ENCODE assay signal across 8 cellular contexts in the genomic region with DNA sequence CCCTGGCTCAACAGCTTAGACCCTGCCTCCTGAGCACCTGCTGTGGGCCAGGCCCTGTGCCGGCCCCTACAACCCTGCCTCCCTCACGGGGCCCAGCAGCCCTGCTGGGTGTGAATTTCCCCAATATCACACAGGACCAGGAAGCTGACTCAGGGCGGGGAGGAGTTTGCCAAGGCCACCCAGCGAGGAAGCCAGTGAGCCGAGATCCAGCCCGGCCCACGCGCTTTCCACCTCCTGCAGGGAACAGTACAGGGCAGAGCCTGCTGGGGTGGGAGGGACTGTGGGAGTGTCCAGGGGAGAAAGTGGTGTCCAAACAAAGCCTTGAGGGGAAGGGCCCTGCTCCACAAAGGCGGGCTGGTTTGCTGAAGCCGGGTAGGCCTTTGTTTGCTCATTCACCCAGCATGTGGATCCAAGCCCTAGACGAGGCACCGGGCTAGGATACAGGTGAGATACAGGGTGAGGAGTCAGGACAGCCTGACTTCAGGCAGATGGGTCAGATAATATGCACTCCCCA. TPM values are rescaled to one million over a fixed set of nuclear protein-coding genes. Genes with fewer than 3 reads are reported as not detected.
DNase-seq lines count a peak whose midpoint lies in the region; TF ChIP-seq lines count a peak whose summit lies in the region.

No MANE protein-coding gene starts in this region.

- WGBS in lower leg skin, 2 donors: 6 to 10% methylated on average over 7 to 12 of the region's 12 CpGs
- 23 to 47% methylated on average over 3 to 12 of the region's 12 CpGs for WGBS in testis, 2 donors

- H3K36me3 ChIP-seq in testis (ENCODE audit: low read depth, missing control alignments): no peaks in the 10 kb centered on the region

- no peaks in the 10 kb centered on the region for H3K27me3 ChIP-seq in testis

- H3K9me3 ChIP-seq in testis: no peaks in the 10 kb centered on the region

- intact Hi-C loops in lower leg skin (cut with DNase I; ENCODE audit: low total_unique reads) (no loop called here), testis (cut with DNase I; ENCODE audit: low total_unique reads) (no loop called here)

- TF ChIP-seq POLR2A in lower leg skin (IDR thresholded peaks at IDR 0.05) (no peak), testis (IDR thresholded peaks at IDR 0.05) (no peak)

- DNase-seq in GM04503 (ENCODE audit: low read depth) (peak; percentile 73), NCI-H774 (lab: John Stamatoyannopoulos, UW) (peak; percentile 32), dermis blood vessel endothelial cell (peak; percentile 98), lower leg skin (ENCODE audit: low spot score in 2 of 2) (peak; percentile 91 to 97), testis (peak; percentile 97), NCI-H2171 treated with DMSO at 0.1 percent for 48 hours (lab: John Stamatoyannopoulos, UW) (no peak), NCI-H1694 treated with DMSO at 0.1 percent for 48 hours (lab: John Stamatoyannopoulos, UW) (no peak)
- DNase-seq in activated naive CD4-positive, alpha-beta T cell treated with anti-CD3 and anti-CD28 coated beads, Interleukin-2, amount 50 U/mL, for 16 hours: no peak

- peak overlapping the region; percentile 46 to 70 for H3K27ac ChIP-seq in testis

- H3K4me3 ChIP-seq in lower leg skin (ENCODE audit: low read depth, poor library complexity, severe bottlenecking) (no peak overlapping the region), testis (no peak overlapping the region)

- TF ChIP-seq CTCF in lower leg skin (IDR thresholded peaks at IDR 0.05) (no peak), testis (IDR thresholded peaks at IDR 0.05) (no peak)

- peaks cover 45% of the 10 kb centered on the region for H3K4me1 ChIP-seq in testis

RNA-seq across cellular contexts. Expression of gene RPL3, which starts 26.8 kb away (rescaled TPM):
- total RNA-seq in dermis blood vessel endothelial cell (2,901 and 3,143 TPM in 2 replicates), lower leg skin (1,000 to 10,000 TPM; 2,414 to 3,362 (median 2,993) TPM), testis (1,000 to 10,000 TPM; 1,087 to 2,075 TPM)
- 2,042 TPM for polyA plus RNA-seq in testis (ENCODE audit: insufficient read depth, low read depth, low replicate concordance)

RNA-seq across cellular contexts. Expression of gene PDGFB, which starts 47.8 kb away (rescaled TPM):
- 75.7 and 80.1 TPM in 2 replicates for total RNA-seq in dermis blood vessel endothelial cell
- 10 to 100 TPM; 12.2 to 22.3 (median 17.5) TPM for total RNA-seq in lower leg skin
- 10 to 100 TPM in 1 of 2 donors, 1 to 10 TPM in 1; 9.8 to 13.3 TPM for total RNA-seq in testis
- polyA plus RNA-seq in testis (ENCODE audit: insufficient read depth, low read depth, low replicate concordance): 7.7 TPM

RNA-seq across cellular contexts. Expression of gene SYNGR1, which starts 57.2 kb away (rescaled TPM):
- total RNA-seq in dermis blood vessel endothelial cell (0.98 and 1.0 TPM in 2 replicates), lower leg skin (10 to 100 TPM; 25.5 to 51.3 (median 38.9) TPM), testis (10 to 100 TPM; 20.4 to 32.5 TPM)
- polyA plus RNA-seq in testis (ENCODE audit: insufficient read depth, low read depth, low replicate concordance): 46.8 TPM

Comparison
In these comparisons a context has a peak if more than half of its experiments do, and no peak if none do; other contexts are left out.
1. DNase-seq: peak in GM04503 (single experiment), NCI-H774 (single experiment), dermis blood vessel endothelial cell (single experiment), lower leg skin (2 of 2) and testis (single experiment); none in NCI-H2171 treated with DMSO at 0.1 percent for 48 hours (single experiment), NCI-H1694 treated with DMSO at 0.1 percent for 48 hours (single experiment) and activated naive CD4-positive, alpha-beta T cell treated with anti-CD3 and anti-CD28 coated beads, Interleukin-2, amount 50 U/mL, for 16 hours (single experiment).
2. RNA of gene SYNGR1, which starts 57.2 kb away (total RNA-seq): 25.5 to 51.3 TPM in lower leg skin and 20.4 to 32.5 TPM in testis; 0.98 to 1.0 TPM in dermis blood vessel endothelial cell; every median in the first group is over 10 times any median in the second.